19 cellular contexts compared by ENCODE assay signal in the genomic region with DNA sequence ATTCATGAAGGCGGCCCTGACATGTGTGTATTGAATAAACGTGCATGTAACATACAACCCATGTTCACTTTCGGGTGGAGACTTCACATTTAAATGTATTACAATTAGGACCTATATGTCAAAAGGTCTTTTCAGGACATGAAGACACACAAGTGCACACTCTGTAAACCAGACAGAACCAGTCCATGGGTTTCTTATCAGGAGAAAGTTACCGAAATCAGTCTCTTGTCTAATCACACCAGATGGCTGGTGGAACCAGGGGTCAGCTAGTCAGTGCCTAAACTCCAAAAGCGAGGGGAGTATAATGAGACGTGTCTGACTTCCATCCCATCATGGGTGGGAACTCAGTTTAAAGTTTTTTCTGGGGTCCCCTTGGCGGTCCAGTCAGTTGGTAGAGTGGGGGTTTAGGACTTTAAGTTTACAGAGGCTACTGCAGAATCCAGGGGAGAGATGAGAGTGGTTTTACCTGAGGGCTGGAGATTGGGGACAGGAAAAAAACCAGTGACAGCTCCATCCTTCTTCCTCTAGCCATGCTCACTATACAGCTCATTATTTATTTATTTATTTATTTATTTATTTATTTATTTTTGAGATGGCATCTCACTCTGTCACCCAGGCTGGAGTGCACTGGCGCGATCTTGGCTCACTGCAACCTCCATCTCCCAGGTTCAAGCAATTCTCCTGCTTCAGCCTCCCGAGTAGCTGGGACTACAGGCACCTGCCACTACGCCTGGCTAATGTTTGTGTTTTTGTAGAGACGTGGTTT.
"Had no signal": no experiment of that assay in that cellular context is flagged by ENCODE, and none has a peak within 500 bp of the region (broad histone marks: within the 10 kb centered on the region; RNA-seq: fewer than 3 reads in every experiment).

No MANE protein-coding gene starts in this region.

- H3K27ac ChIP-seq: coronary artery, dorsolateral prefrontal cortex, esophagus squamous epithelium, gastrocnemius medialis, heart right ventricle, left lung, lower lobe of right lung had no signal

- ATAC-seq: gastrocnemius medialis, heart right ventricle, left lung, left ventricle myocardium superior, lower lobe of right lung had no signal

- H3K4me1 ChIP-seq: esophagus squamous epithelium, gastrocnemius medialis, left lung, lower lobe of right lung had no signal

- H3K9me3 ChIP-seq: esophagus squamous epithelium, gastrocnemius medialis, left lung, lower lobe of right lung, mucosa of descending colon had no signal

- H3K27ac Mint-ChIP-seq: naive B cell had no signal

- H3K4me3 ChIP-seq: coronary artery, dorsolateral prefrontal cortex, esophagus squamous epithelium, gastrocnemius medialis, heart right ventricle, left lung, lower lobe of right lung, mucosa of descending colon had no signal

- H3K36me3 ChIP-seq: esophagus squamous epithelium, gastrocnemius medialis, heart right ventricle, left lung, lower lobe of right lung had no signal

- H3K27me3 Mint-ChIP-seq: naive B cell had no signal

- DNase-seq: dermis blood vessel endothelial cell; dorsolateral prefrontal cortex; effector CD4-positive, alpha-beta T cell; effector memory CD4-positive, alpha-beta T cell; esophagus squamous epithelium; foreskin fibroblast; foreskin melanocyte; gastrocnemius medialis; glutamatergic neuron; head of caudate nucleus; heart right ventricle; hippocampal formation; left lung; left ventricle myocardium superior; lower lobe of right lung; mesendoderm; naive B cell had no signal

- H3K27me3 ChIP-seq: gastrocnemius medialis, left lung had no signal

- H3K4me3 Mint-ChIP-seq: naive B cell had no signal
